ENCODE assay signal across 19 cellular contexts in the genomic region with DNA sequence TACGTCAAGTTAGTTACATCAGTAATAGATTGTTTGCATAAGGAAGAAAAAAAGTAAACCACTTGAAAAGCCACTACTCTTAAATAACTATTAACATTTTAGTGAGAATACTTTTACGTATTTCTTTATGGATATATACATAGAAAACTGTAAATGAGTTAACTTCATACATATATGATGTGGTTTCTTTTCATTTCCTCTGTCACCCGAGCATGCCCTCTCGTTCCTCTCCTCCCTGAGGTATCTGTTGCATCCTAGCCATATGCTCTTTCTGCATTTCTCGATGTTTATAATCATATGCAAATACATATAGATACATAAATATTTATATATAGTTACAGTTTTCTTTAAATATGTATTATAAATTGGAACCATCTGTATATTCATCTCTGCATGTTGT. TPM values are rescaled to one million over a fixed set of nuclear protein-coding genes. Genes with fewer than 3 reads are reported as not detected.
DNase-seq lines count a peak whose midpoint lies in the region; ATAC-seq lines count a peak whose summit lies in the region.
"Had no signal": no experiment of that assay in that cellular context is flagged by ENCODE, and none has a peak within 500 bp of the region (broad histone marks: within the 10 kb centered on the region; RNA-seq: fewer than 3 reads in every experiment).

No MANE protein-coding gene starts in this region.

- H3K9me3 ChIP-seq in naive thymus-derived CD4-positive, alpha-beta T cell (ENCODE audit: control insufficient read depth in 2 of 3, low read length in 3 of 3) = no peaks in the 10 kb centered on the region
- H3K9me3 ChIP-seq: SJSA1 had no signal

- ATAC-seq in T-cell (replicated peaks in 1 of 4) = peak in 1 of 4 experiments; percentile 59
- no peak for ATAC-seq in naive thymus-derived CD4-positive, alpha-beta T cell
- ATAC-seq: HCT116, Panc1 had no signal

- H3K9me3 Mint-ChIP-seq in activated naive CD8-positive, alpha-beta T cell (ENCODE audit: low read depth) = no peaks in the 10 kb centered on the region
- H3K9me3 Mint-ChIP-seq in activated naive CD8-positive, alpha-beta T cell treated with anti-CD3 and anti-CD28 coated beads for 36 hours = no peaks in the 10 kb centered on the region
- no peaks in the 10 kb centered on the region for H3K9me3 Mint-ChIP-seq in T-cell
- H3K9me3 Mint-ChIP-seq in naive thymus-derived CD4-positive, alpha-beta T cell = no peaks in the 10 kb centered on the region
- H3K9me3 Mint-ChIP-seq: IgD-negative memory B cell had no signal

- H3K36me3 ChIP-seq in naive thymus-derived CD4-positive, alpha-beta T cell (ENCODE audit: control insufficient read depth in 2 of 3, insufficient read depth in 3 of 3, low read length in 3 of 3) = peaks cover 0 to 11% (median 7%) of the 10 kb centered on the region in 3 experiments

- no peaks in the 10 kb centered on the region for H3K27me3 Mint-ChIP-seq in activated naive CD8-positive, alpha-beta T cell
- no peaks in the 10 kb centered on the region for H3K27me3 Mint-ChIP-seq in activated naive CD8-positive, alpha-beta T cell treated with anti-CD3 and anti-CD28 coated beads for 36 hours
- no peaks in the 10 kb centered on the region for H3K27me3 Mint-ChIP-seq in T-cell
- H3K27me3 Mint-ChIP-seq in naive thymus-derived CD4-positive, alpha-beta T cell = no peaks in the 10 kb centered on the region
- H3K27me3 Mint-ChIP-seq: IgD-negative memory B cell had no signal

- POLR2A ChIA-PET in T-cell (lab: Charles Lee) = interaction anchor here in 1 of 2 donors (0.6 kb wide), 1 partner anchor 814 kb away, joined by 5 read pairs; no protein-coding TSS in a partner anchor
- POLR2A ChIA-PET in naive thymus-derived CD4-positive, alpha-beta T cell (lab: Charles Lee) = interaction anchor here (0.6 to 1.2 kb wide), 2 partner anchors 39 to 71 kb away, joined by 3 to 4 read pairs; a partner anchor contains a TSS

- DNase-seq in activated naive CD8-positive, alpha-beta T cell treated with anti-CD3 and anti-CD28 coated beads for 36 hours = no peak
- no peak for DNase-seq in T-cell
- DNase-seq in naive thymus-derived CD4-positive, alpha-beta T cell = peak in 2 of 9 donors; percentile 12 to 18
- DNase-seq in inferior parietal cortex (ENCODE audit: extremely low spot score) = no peak
- DNase-seq in NCI-H1930 (lab: John Stamatoyannopoulos, UW) = no peak
- DNase-seq in NCI-H345 treated with DMSO at 0.1 percent for 48 hours (lab: John Stamatoyannopoulos, UW; ENCODE audit: unreplicated experiment) = no peak
- DNase-seq in cardiac septum (ENCODE audit: low spot score) = no peak
- DNase-seq: COR-L47, GOT3, MM.1S, NCI-H1092, NCI-H146, NCI-H2081, NCI-H2171 treated with DMSO at 0.1 percent for 48 hours had no signal

- H3K4me3 Mint-ChIP-seq in activated naive CD8-positive, alpha-beta T cell = peak overlapping the region; percentile 44
- no peak overlapping the region for H3K4me3 Mint-ChIP-seq in activated naive CD8-positive, alpha-beta T cell treated with anti-CD3 and anti-CD28 coated beads for 36 hours
- peak overlapping the region in 2 of 3 donors; percentile 21 to 53 for H3K4me3 Mint-ChIP-seq in T-cell
- peak overlapping the region in 6 of 10 donors; percentile 19 to 67 (median 44) for H3K4me3 Mint-ChIP-seq in naive thymus-derived CD4-positive, alpha-beta T cell

- H3K27ac Mint-ChIP-seq in activated naive CD8-positive, alpha-beta T cell = peak overlapping the region; percentile 55
- H3K27ac Mint-ChIP-seq in activated naive CD8-positive, alpha-beta T cell treated with anti-CD3 and anti-CD28 coated beads for 36 hours = no peak overlapping the region
- peak overlapping the region; percentile 81 to 93 for H3K27ac Mint-ChIP-seq in T-cell
- H3K27ac Mint-ChIP-seq in naive thymus-derived CD4-positive, alpha-beta T cell = peak overlapping the region in 6 of 9 donors; percentile 6 to 84 (median 50)

- H3K27me3 ChIP-seq in naive thymus-derived CD4-positive, alpha-beta T cell (ENCODE audit: control insufficient read depth in 2 of 2, insufficient read depth in 2 of 2, low read length in 2 of 2) = no peaks in the 10 kb centered on the region
- H3K27me3 ChIP-seq: SJSA1 had no signal

- H3K27ac ChIP-seq in naive thymus-derived CD4-positive, alpha-beta T cell (ENCODE audit: low read depth, low read length) = no peak overlapping the region
- H3K27ac ChIP-seq: SJSA1 had no signal

- CTCF ChIA-PET in T-cell (lab: Charles Lee) = interaction anchor here in 1 of 2 donors (0.6 to 0.9 kb wide), 2 partner anchors 114 to 115 kb away, joined by 3 read pairs; no protein-coding TSS in a partner anchor
- CTCF ChIA-PET in naive thymus-derived CD4-positive, alpha-beta T cell (lab: Charles Lee) = no interaction called here

- intact Hi-C loops in naive thymus-derived CD4-positive, alpha-beta T cell (cut with micrococcal nuclease) = no loop called here
- intact Hi-C loops in cardiac septum (cut with DNase I) = no loop called here

- H3K4me3 ChIP-seq in naive thymus-derived CD4-positive, alpha-beta T cell (ENCODE audit: low read length) = no peak overlapping the region
- H3K4me3 ChIP-seq: SJSA1 had no signal

- H3K4me1 ChIP-seq in naive thymus-derived CD4-positive, alpha-beta T cell (ENCODE audit: control insufficient read depth in 2 of 2, insufficient read depth in 2 of 2, low read length in 2 of 2) = peaks cover 5 to 11% of the 10 kb centered on the region in 2 donors
- H3K4me1 ChIP-seq: SJSA1 had no signal

- H3K36me3 Mint-ChIP-seq in activated naive CD8-positive, alpha-beta T cell = peaks cover 13% of the 10 kb centered on the region
- H3K36me3 Mint-ChIP-seq in activated naive CD8-positive, alpha-beta T cell treated with anti-CD3 and anti-CD28 coated beads for 36 hours = peaks cover 39% of the 10 kb centered on the region
- peaks cover 39% of the 10 kb centered on the region for H3K36me3 Mint-ChIP-seq in T-cell
- H3K36me3 Mint-ChIP-seq in naive thymus-derived CD4-positive, alpha-beta T cell = peaks cover 9 to 46% (median 26%) of the 10 kb centered on the region in 5 donors

- H3K4me1 Mint-ChIP-seq in activated naive CD8-positive, alpha-beta T cell (ENCODE audit: low read depth) = peaks cover 34% of the 10 kb centered on the region
- H3K4me1 Mint-ChIP-seq in activated naive CD8-positive, alpha-beta T cell treated with anti-CD3 and anti-CD28 coated beads for 36 hours = peaks cover 34% of the 10 kb centered on the region
- peaks cover 28 to 51% (median 41%) of the 10 kb centered on the region in 3 donors for H3K4me1 Mint-ChIP-seq in T-cell
- H3K4me1 Mint-ChIP-seq in naive thymus-derived CD4-positive, alpha-beta T cell = peaks cover 12 to 41% (median 30%) of the 10 kb centered on the region in 7 donors

RNA-seq across cellular contexts. Expression of a gene that starts 38.2 kb away (rescaled TPM):
- 10 to 100 TPM; 58.3 to 61.4 TPM for total RNA-seq in activated naive CD8-positive, alpha-beta T cell treated with anti-CD3 and anti-CD28 coated beads for 36 hours
- total RNA-seq in T-cell = 100 to 1,000 TPM in 2 of 5 donors, 10 to 100 TPM in 3; 56.5 to 118 (median 69.5) TPM
- 10 to 100 TPM; 69.1 to 96.1 (median 73.6) TPM for total RNA-seq in naive thymus-derived CD4-positive, alpha-beta T cell
- polyA plus RNA-seq in naive thymus-derived CD4-positive, alpha-beta T cell = 10 to 100 TPM; 54.0 to 78.1 TPM
- total RNA-seq in cardiac septum = 113 TPM
